26 cellular contexts compared by ENCODE assay signal in genomic region chr19:38307597-38307996, GRCh38. TPM values are rescaled to one million over a fixed set of nuclear protein-coding genes. Genes with fewer than 3 reads are reported as not detected.
"Had no signal": no experiment of that assay in that cellular context is flagged by ENCODE, and none has a peak within 500 bp of the region (broad histone marks: within the 10 kb centered on the region; RNA-seq: fewer than 3 reads in every experiment).

No MANE protein-coding gene starts in this region.

- DNase-seq: dorsolateral prefrontal cortex; effector CD8-positive, alpha-beta T cell; gastrocnemius medialis; heart right ventricle; left cardiac atrium; left ventricle myocardium inferior; lower lobe of right lung; midbrain; naive B cell; nephron progenitor cell; psoas muscle; retina; right lobe of liver; stimulated activated CD4-positive, alpha-beta T cell treated with anti-CD3 and anti-CD28 coated beads, Interleukin-4, amount 100 ng/mL, for 1 hour; stimulated activated CD8-positive, alpha-beta memory T cell treated with anti-CD3 and anti-CD28 coated beads, Interleukin-4, amount 100 ng/mL, for 48 hours; stimulated activated naive CD8-positive, alpha-beta T cell treated with anti-CD3 and anti-CD28 coated beads, Interleukin-15, Interleukin-2, amounts not matched to agents 100 U/mL and 50 U/mL, for 24 hours; tibial artery; upper lobe of left lung; uterus had no signal

- H3K9me3 Mint-ChIP-seq: nephron progenitor cell; stimulated activated effector memory CD8-positive, alpha-beta T cell treated with anti-CD3 and anti-CD28 coated beads, Interleukin-12 subunit alpha, Interleukin-12 subunit beta, amount 100 ng/mL, for 72 hours had no signal

- H3K27me3 ChIP-seq: dorsolateral prefrontal cortex, esophagus muscularis mucosa, gastrocnemius medialis, heart right ventricle, neutrophil, right lobe of liver, suprapubic skin, tibial artery, upper lobe of left lung, uterus had no signal

- ATAC-seq: gastrocnemius medialis; heart right ventricle; left cardiac atrium; lower lobe of right lung; psoas muscle; stimulated activated effector memory CD8-positive, alpha-beta T cell treated with anti-CD3 and anti-CD28 coated beads, Interleukin-12 subunit alpha, Interleukin-12 subunit beta, amount 100 ng/mL, for 72 hours; stimulated activated naive CD8-positive, alpha-beta T cell treated with anti-CD3 and anti-CD28 coated beads, Interleukin-15, Interleukin-2, amounts not matched to agents 100 U/mL and 50 U/mL, for 24 hours had no signal

- H3K4me1 ChIP-seq: gastrocnemius medialis, psoas muscle, right lobe of liver, tibial artery, uterus had no signal

- H3K27me3 Mint-ChIP-seq: memory B cell, naive B cell had no signal

- H3K27ac ChIP-seq: coronary artery, dorsolateral prefrontal cortex, esophagus muscularis mucosa, gastrocnemius medialis, heart right ventricle, left ventricle myocardium inferior, lower lobe of right lung, neutrophil, psoas muscle, right lobe of liver, suprapubic skin, tibial artery, upper lobe of left lung, uterus had no signal

- H3K27ac Mint-ChIP-seq: memory B cell; nephron progenitor cell; stimulated activated effector memory CD8-positive, alpha-beta T cell treated with anti-CD3 and anti-CD28 coated beads, Interleukin-12 subunit alpha, Interleukin-12 subunit beta, amount 100 ng/mL, for 72 hours had no signal

- H3K36me3 ChIP-seq: uterus had no signal

- H3K9me3 ChIP-seq: esophagus muscularis mucosa, gastrocnemius medialis, heart right ventricle, left ventricle myocardium inferior, lower lobe of right lung, neutrophil, psoas muscle, right lobe of liver, suprapubic skin, tibial artery, upper lobe of left lung, uterus had no signal

- H3K4me3 ChIP-seq: coronary artery, dorsolateral prefrontal cortex, esophagus muscularis mucosa, gastrocnemius medialis, heart right ventricle, left ventricle myocardium inferior, lower lobe of right lung, psoas muscle, right lobe of liver, suprapubic skin, tibial artery, upper lobe of left lung, uterus had no signal

- H3K4me3 Mint-ChIP-seq: memory B cell; naive B cell; nephron progenitor cell; stimulated activated effector memory CD8-positive, alpha-beta T cell treated with anti-CD3 and anti-CD28 coated beads, Interleukin-12 subunit alpha, Interleukin-12 subunit beta, amount 100 ng/mL, for 72 hours had no signal

RNA-seq across cellular contexts. Expression of gene C19orf33, which starts 3.5 kb away (rescaled TPM):
- total RNA-seq: osteoblast had no signal
